In genomic region chr16:84138824-84139627, GRCh38 we compare ENCODE assay signal across 8 cellular contexts. TPM values are rescaled to one million over a fixed set of nuclear protein-coding genes. Genes with fewer than 3 reads are reported as not detected.
DNase-seq lines count a peak whose midpoint lies in the region; ATAC-seq, FAIRE-seq and TF ChIP-seq lines count a peak whose summit lies in the region.

No MANE protein-coding gene starts in this region.

- peaks cover 14 to 31% (median 18%) of the 10 kb centered on the region in 4 donors for H3K4me1 Mint-ChIP-seq in CD4-positive, alpha-beta memory T cell

- intact Hi-C loops in CD4-positive, alpha-beta memory T cell (cut with micrococcal nuclease), result no loop called here
- intact Hi-C loops in K562 (cut with micrococcal nuclease), result loop anchor here (1.0 kb wide), 1 partner anchor 23 kb away; the partner anchor contains the start of gene MBTPS1
- intact Hi-C loops in gastrocnemius medialis (cut with DNase I; ENCODE audit: low total_unique reads), result loop anchor here (5.0 kb wide), 2 partner anchors 52 to 242 kb away; partner anchors contain the start of gene MLYCD

- no peak for DNase-seq in CD4-positive, alpha-beta memory T cell
- peak; percentile 70 for DNase-seq in NCI-H2107 (lab: John Stamatoyannopoulos, UW)
- DNase-seq in K562 (ENCODE audit: extremely low read depth in 1 of 4, low spot score in 3 of 4), result peak; percentile 63 to 92 (median 76)
- peak; percentile 32 to 77 for DNase-seq in gastrocnemius medialis

- H3K9ac ChIP-seq in K562 (ENCODE audit: insufficient read depth in 1 of 2, low read depth in 2 of 2, low read length in 2 of 2), result peak overlapping the region; percentile 68 to 90; a peak in 3 of 4 replicates

- H3K4me3 ChIP-seq in CD4-positive, alpha-beta memory T cell (ENCODE audit: low read length in 2 of 2), result no peak overlapping the region
- peak overlapping the region; percentile 15; the same call in 1 of the 2 replicates for H3K4me3 ChIP-seq in K562
- peak overlapping the region; percentile 23 to 45 (median 42) for H3K4me3 ChIP-seq in gastrocnemius medialis

- H2AFZ ChIP-seq in K562 (ENCODE audit: low read depth, low read length), result peak overlapping the region; percentile 91

- peak overlapping the region in 1 of 8 donors; percentile 22 for H3K4me3 Mint-ChIP-seq in CD4-positive, alpha-beta memory T cell

- peak; percentile 71 for TF ChIP-seq POLR2A in K562 (conservative IDR thresholded peaks at IDR 0.05)
- TF ChIP-seq POLR2A in gastrocnemius medialis (IDR thresholded peaks at IDR 0.05), result peak in 1 of 2 donors; percentile 28

- H3K9me3 ChIP-seq in CD4-positive, alpha-beta memory T cell (ENCODE audit: control insufficient read depth in 1 of 2, low read length in 2 of 2), result no peaks in the 10 kb centered on the region
- H3K9me3 ChIP-seq in K562 (replicated peaks; ENCODE audit: control insufficient read depth, insufficient read depth, low read depth, low read length) (no peaks in the 10 kb centered on the region), gastrocnemius medialis (no peaks in the 10 kb centered on the region)

- WGBS in K562 (ENCODE audit: insufficient coverage, low coverage, missing lambda C conversion rate), result 4% methylated on average over 14 of the region's 14 CpGs

- TF ChIP-seq RAD21 in K562 (CRISPR knock-in tag; conservative IDR thresholded peaks at IDR 0.05 in 1 of 2, IDR thresholded peaks at IDR 0.05 in 1 of 2), result no peak; a peak in 1 of 4 replicates

- peak overlapping the region; percentile 91 for H3K4me2 ChIP-seq in K562 (ENCODE audit: insufficient read depth, low read length)

- BruUV-seq in K562 (replicated peaks; lab: Mats Ljungman, UMichigan), result TSS peak; percentile 13

- in situ Hi-C loops in K562 (cut with MboI), result no loop called here
- in situ Hi-C loops in gastrocnemius medialis (cut with MboI; ENCODE audit: low sequenced_read_pairs in 4 of 4), result no loop called here

- H3K27me3 Mint-ChIP-seq in CD4-positive, alpha-beta memory T cell, result no peaks in the 10 kb centered on the region

- no peaks in the 10 kb centered on the region for H3K9me3 Mint-ChIP-seq in CD4-positive, alpha-beta memory T cell

- no peaks in the 10 kb centered on the region for H4K20me1 ChIP-seq in K562 (replicated peaks; ENCODE audit: control insufficient read depth, insufficient read depth, low read length)

- TF ChIP-seq CTCF in K562 (IDR thresholded peaks at IDR 0.05 in 2 of 3, conservative IDR thresholded peaks at IDR 0.05 in 1 of 3; ENCODE audit: insufficient read depth in 2 of 3, low read depth in 1 of 3, low read length in 3 of 3), result peak in 1 of 3 experiments; percentile 19; a peak in 1 of 6 replicates
- TF ChIP-seq CTCF in gastrocnemius medialis (IDR thresholded peaks at IDR 0.05 in 4 of 5, conservative IDR thresholded peaks at IDR 0.05 in 1 of 5), result no peak

- ATAC-seq in GM19467 (IDR thresholded peaks at IDR 0.05; ENCODE audit: unreplicated experiment) (peak; percentile 63), K562 (peak; percentile 87), gastrocnemius medialis (peak; percentile 91 to 93), HG03342 (IDR thresholded peaks at IDR 0.05; ENCODE audit: unreplicated experiment) (no peak), GM21526 (IDR thresholded peaks at IDR 0.05; ENCODE audit: low FRiP score, unreplicated experiment) (no peak), HG02970 (IDR thresholded peaks at IDR 0.05; ENCODE audit: low FRiP score, unreplicated experiment) (no peak)

- H3K27ac ChIP-seq in CD4-positive, alpha-beta memory T cell (ENCODE audit: low read depth, low read length), result no peak overlapping the region
- peak overlapping the region; percentile 97 for H3K27ac ChIP-seq in K562 (ENCODE audit: extremely low read depth, low read depth, low read length)
- peak overlapping the region; percentile 86 to 92 (median 87) for H3K27ac ChIP-seq in gastrocnemius medialis

- H3K27ac Mint-ChIP-seq in CD4-positive, alpha-beta memory T cell, result peak overlapping the region in 4 of 7 donors; percentile 6 to 25 (median 14)

- CTCF ChIA-PET in CD4-positive, alpha-beta memory T cell (lab: Charles Lee; ENCODE audit: partially characterized antibody), result no interaction called here
- CTCF ChIA-PET in K562 (lab: Yijun Ruan, JAX; ENCODE audit: low intra/inter-chr PET ratio), result interaction anchor here (0.5 kb wide), 1 partner anchor 169 kb away, joined by 3 read pairs; no protein-coding TSS in a partner anchor

- TF ChIP-seq EP300 in K562 (IDR thresholded peaks at IDR 0.05; ENCODE audit: low read length), result peak; percentile 88

- POLR2A ChIA-PET in CD4-positive, alpha-beta memory T cell (lab: Charles Lee; ENCODE audit: partially characterized antibody), result interaction anchor here (1.9 kb wide), 1 partner anchor 22 kb away, joined by 8 read pairs; the partner anchor contains the start of gene MBTPS1
- POLR2A ChIA-PET in K562 (lab: Yijun Ruan, JAX), result interaction anchor here (0.5 to 9.6 kb wide), 12 partner anchors 11 to 182 kb away, joined by 3 to 145 read pairs (median 4); partner anchors contain the start of genes MBTPS1 and TAF1C

- peaks cover 6% of the 10 kb centered on the region for H3K4me1 ChIP-seq in CD4-positive, alpha-beta memory T cell (ENCODE audit: insufficient read depth, low read length)
- peaks cover 28 to 32% of the 10 kb centered on the region in 2 experiments for H3K4me1 ChIP-seq in K562 (replicated peaks in 1 of 2; ENCODE audit: control insufficient read depth in 2 of 2, insufficient read depth in 2 of 2, low read length in 2 of 2)
- H3K4me1 ChIP-seq in gastrocnemius medialis, result peaks cover 12 to 30% of the 10 kb centered on the region in 2 donors

- peaks cover 63% of the 10 kb centered on the region for H3K79me2 ChIP-seq in K562 (ENCODE audit: control insufficient read depth, insufficient read depth, low read length)

- FAIRE-seq in K562 (lab: Jason Lieb, UNC), result peak; percentile 96

- peaks cover 0 to 4% of the 10 kb centered on the region in 2 donors for H3K36me3 Mint-ChIP-seq in CD4-positive, alpha-beta memory T cell

- no peaks in the 10 kb centered on the region for H3K27me3 ChIP-seq in CD4-positive, alpha-beta memory T cell (ENCODE audit: insufficient read depth, low read length)
- no peaks in the 10 kb centered on the region for H3K27me3 ChIP-seq in K562 (ENCODE audit: control insufficient read depth in 2 of 2, insufficient read depth in 2 of 2, low read length in 2 of 2)
- H3K27me3 ChIP-seq in gastrocnemius medialis, result no peaks in the 10 kb centered on the region

- no peaks in the 10 kb centered on the region for H3K9me1 ChIP-seq in K562 (ENCODE audit: control insufficient read depth, insufficient read depth, low read length)

- no peaks in the 10 kb centered on the region for H3K36me3 ChIP-seq in CD4-positive, alpha-beta memory T cell (ENCODE audit: insufficient read depth, low read length)
- peaks cover 3% of the 10 kb centered on the region; the same call in 1 of the 3 replicates for H3K36me3 ChIP-seq in K562 (ENCODE audit: control insufficient read depth, insufficient read depth, low read length)
- no peaks in the 10 kb centered on the region for H3K36me3 ChIP-seq in gastrocnemius medialis

RNA-seq across cellular contexts. Expression of gene HSDL1, which starts 6.0 kb away (rescaled TPM):
- 10 to 100 TPM; 20.1 to 23.0 TPM for total RNA-seq in CD4-positive, alpha-beta memory T cell
- polyA plus RNA-seq in CD4-positive, alpha-beta memory T cell, result 10 to 100 TPM in 1 of 2 donors, 1 to 10 TPM in 1; 9.9 to 11.4 TPM
- total RNA-seq in K562 (2011; cell fraction: chromatin; rRNA removed; ENCODE audit: low replicate concordance), result 41.6 and 67.8 TPM in 2 replicates
- 17.2 and 22.9 TPM in 2 replicates for total RNA-seq in K562 (2011; cell fraction: nucleolus; rRNA removed)
- total RNA-seq in K562 (2011; cell fraction: nucleoplasm; rRNA removed), result 32.9 and 33.4 TPM in 2 replicates
- total RNA-seq in K562 (2014; rRNA removed) (19.7 and 20.5 TPM in 2 replicates), K562 (2014; rRNA removed; fragmentation: Illumina TruSeq; extraction: Trizol) (31.5 and 36.4 TPM in 2 replicates), K562 (2015; rRNA removed; fragmentation: Illumina TruSeq; extraction: Trizol) (38.6 and 39.9 TPM in 2 replicates), K562 (2021) (26.4 and 27.7 TPM in 2 replicates), gastrocnemius medialis (10 to 100 TPM; 20.2 to 26.8 (median 22.6) TPM)
- polyA plus RNA-seq in K562 (2011; rRNA removed) (41.2 and 45.7 TPM in 2 replicates), K562 (2014; fragmentation: Illumina TruSeq; extraction: Trizol) (24.1 and 26.9 TPM in 2 replicates), K562 (2014; fragmentation: Nextera tagmentation; extraction: Ambion mirVana) (10 to 100 TPM; 14.8 to 16.3 TPM), K562 (2014; rRNA removed) (25.8 and 31.0 TPM in 2 replicates)
- polyA plus RNA-seq in K562 (2011; cell fraction: cytosol; rRNA removed), result 14.2 and 29.2 TPM in 2 replicates
- polyA plus RNA-seq in K562 (2011; cell fraction: nucleus; rRNA removed), result 21.6 and 41.6 TPM in 2 replicates
- polyA plus RNA-seq in K562 (2012), result 30.0 and 50.6 TPM in 2 replicates
- polyA minus RNA-seq in K562 (2011; rRNA and poly(A)+ RNA removed), result 44.1 and 45.6 TPM in 2 replicates
- polyA minus RNA-seq in K562 (2011; cell fraction: cytosol; rRNA and poly(A)+ RNA removed), result 13.4 and 18.9 TPM in 2 replicates
- polyA minus RNA-seq in K562 (2011; cell fraction: nucleus; rRNA and poly(A)+ RNA removed), result 8.1 and 13.8 TPM in 2 replicates

RNA-seq across cellular contexts. Expression of gene DNAAF1, which starts 6.1 kb away (rescaled TPM):
- total RNA-seq in CD4-positive, alpha-beta memory T cell, result under 1 TPM in 1 of 2 experiments, not detected in 1; 0.19 TPM
- polyA plus RNA-seq in CD4-positive, alpha-beta memory T cell, result 1 to 10 TPM in 1 of 2 donors, not detected in 1; 1.2 TPM
- total RNA-seq in K562 (2011; cell fraction: chromatin; rRNA removed; ENCODE audit: low replicate concordance), result not detected in 2 replicates
- not detected in 2 replicates for total RNA-seq in K562 (2011; cell fraction: nucleolus; rRNA removed)
- total RNA-seq in K562 (2011; cell fraction: nucleoplasm; rRNA removed), result not detected in 2 replicates
- not detected in 2 replicates for total RNA-seq in K562 (2014; rRNA removed)
- not detected in 2 replicates for total RNA-seq in K562 (2014; rRNA removed; fragmentation: Illumina TruSeq; extraction: Trizol)
- not detected in 2 replicates for total RNA-seq in K562 (2015; rRNA removed; fragmentation: Illumina TruSeq; extraction: Trizol)
- total RNA-seq in K562 (2021), result not detected in 2 replicates
- polyA plus RNA-seq in K562 (2011; rRNA removed), result not detected in 2 replicates
- 0.03 TPM in 1 of 2 replicates, not detected in the other for polyA plus RNA-seq in K562 (2011; cell fraction: cytosol; rRNA removed)
- polyA plus RNA-seq in K562 (2011; cell fraction: nucleus; rRNA removed), result 0.04 and 0.20 TPM in 2 replicates
- 0.14 and 0.18 TPM in 2 replicates for polyA plus RNA-seq in K562 (2012)
- polyA plus RNA-seq in K562 (2014; fragmentation: Illumina TruSeq; extraction: Trizol), result not detected in 2 replicates
- not detected for polyA plus RNA-seq in K562 (2014; fragmentation: Nextera tagmentation; extraction: Ambion mirVana)
- 0.01 and 0.23 TPM in 2 replicates for polyA plus RNA-seq in K562 (2014; rRNA removed)
- polyA minus RNA-seq in K562 (2011; rRNA and poly(A)+ RNA removed), result not detected in 2 replicates
- polyA minus RNA-seq in K562 (2011; cell fraction: cytosol; rRNA and poly(A)+ RNA removed), result not detected in 2 replicates
- polyA minus RNA-seq in K562 (2011; cell fraction: nucleus; rRNA and poly(A)+ RNA removed), result not detected in 2 replicates
- not detected for total RNA-seq in gastrocnemius medialis

RNA-seq across cellular contexts. Expression of gene MBTPS1, which starts 22.3 kb away (rescaled TPM):
- 100 to 1,000 TPM; 137 to 140 TPM for total RNA-seq in CD4-positive, alpha-beta memory T cell
- 10 to 100 TPM; 53.9 to 61.4 TPM for polyA plus RNA-seq in CD4-positive, alpha-beta memory T cell
- total RNA-seq in K562 (2011; cell fraction: chromatin; rRNA removed; ENCODE audit: low replicate concordance), result 203 and 232 TPM in 2 replicates
- 178 and 187 TPM in 2 replicates for total RNA-seq in K562 (2011; cell fraction: nucleolus; rRNA removed)
- 182 and 207 TPM in 2 replicates for total RNA-seq in K562 (2011; cell fraction: nucleoplasm; rRNA removed)
- total RNA-seq in K562 (2014; rRNA removed), result 43.8 and 50.9 TPM in 2 replicates
- total RNA-seq in K562 (2014; rRNA removed; fragmentation: Illumina TruSeq; extraction: Trizol), result 31.7 and 32.0 TPM in 2 replicates
- 35.7 and 40.3 TPM in 2 replicates for total RNA-seq in K562 (2015; rRNA removed; fragmentation: Illumina TruSeq; extraction: Trizol)
- 46.6 and 53.9 TPM in 2 replicates for total RNA-seq in K562 (2021)
- polyA plus RNA-seq in K562 (2011; rRNA removed), result 47.5 and 57.6 TPM in 2 replicates
- 34.2 and 40.0 TPM in 2 replicates for polyA plus RNA-seq in K562 (2011; cell fraction: cytosol; rRNA removed)
- 123 and 127 TPM in 2 replicates for polyA plus RNA-seq in K562 (2011; cell fraction: nucleus; rRNA removed)
- polyA plus RNA-seq in K562 (2012), result 53.2 and 68.8 TPM in 2 replicates
- 47.5 and 50.6 TPM in 2 replicates for polyA plus RNA-seq in K562 (2014; fragmentation: Illumina TruSeq; extraction: Trizol)
- 1 to 10 TPM; 2.8 to 4.3 TPM for polyA plus RNA-seq in K562 (2014; fragmentation: Nextera tagmentation; extraction: Ambion mirVana)
- polyA plus RNA-seq in K562 (2014; rRNA removed), result 47.3 and 52.6 TPM in 2 replicates
- polyA minus RNA-seq in K562 (2011; rRNA and poly(A)+ RNA removed), result 74.1 and 90.4 TPM in 2 replicates
- polyA minus RNA-seq in K562 (2011; cell fraction: cytosol; rRNA and poly(A)+ RNA removed), result 38.7 and 55.3 TPM in 2 replicates
- 101 and 126 TPM in 2 replicates for polyA minus RNA-seq in K562 (2011; cell fraction: nucleus; rRNA and poly(A)+ RNA removed)
- 10 to 100 TPM; 28.8 to 44.3 (median 38.5) TPM for total RNA-seq in gastrocnemius medialis

RNA-seq across cellular contexts. Expression of gene TAF1C, which starts 47.8 kb away (rescaled TPM):
- total RNA-seq in CD4-positive, alpha-beta memory T cell, result 100 to 1,000 TPM in 1 of 2 experiments, 10 to 100 TPM in 1; 91.5 to 102 TPM
- 10 to 100 TPM in 1 of 2 donors, 1 to 10 TPM in 1; 4.1 to 10.9 TPM for polyA plus RNA-seq in CD4-positive, alpha-beta memory T cell
- 116 and 351 TPM in 2 replicates for total RNA-seq in K562 (2011; cell fraction: chromatin; rRNA removed; ENCODE audit: low replicate concordance)
- 244 and 250 TPM in 2 replicates for total RNA-seq in K562 (2011; cell fraction: nucleolus; rRNA removed)
- 152 and 153 TPM in 2 replicates for total RNA-seq in K562 (2011; cell fraction: nucleoplasm; rRNA removed)
- total RNA-seq in K562 (2014; rRNA removed) (26.2 and 43.0 TPM in 2 replicates), K562 (2014; rRNA removed; fragmentation: Illumina TruSeq; extraction: Trizol) (7.9 and 9.8 TPM in 2 replicates), K562 (2015; rRNA removed; fragmentation: Illumina TruSeq; extraction: Trizol) (22.3 and 23.0 TPM in 2 replicates), K562 (2021) (46.6 and 55.0 TPM in 2 replicates), gastrocnemius medialis (10 to 100 TPM in 3 of 4 donors, 1 to 10 TPM in 1; 6.8 to 35.5 (median 12.3) TPM)
- polyA plus RNA-seq in K562 (2011; rRNA removed) (16.7 and 31.2 TPM in 2 replicates), K562 (2014; fragmentation: Illumina TruSeq; extraction: Trizol) (21.0 and 35.4 TPM in 2 replicates), K562 (2014; fragmentation: Nextera tagmentation; extraction: Ambion mirVana) (1 to 10 TPM; 1.5 TPM), K562 (2014; rRNA removed) (64.8 and 74.8 TPM in 2 replicates)
- 19.9 and 24.5 TPM in 2 replicates for polyA plus RNA-seq in K562 (2011; cell fraction: cytosol; rRNA removed)
- polyA plus RNA-seq in K562 (2011; cell fraction: nucleus; rRNA removed), result 377 and 587 TPM in 2 replicates
- 49.7 and 55.2 TPM in 2 replicates for polyA plus RNA-seq in K562 (2012)
- polyA minus RNA-seq in K562 (2011; rRNA and poly(A)+ RNA removed), result 15.9 and 16.8 TPM in 2 replicates
- polyA minus RNA-seq in K562 (2011; cell fraction: cytosol; rRNA and poly(A)+ RNA removed), result 12.5 and 15.9 TPM in 2 replicates
- 100 and 102 TPM in 2 replicates for polyA minus RNA-seq in K562 (2011; cell fraction: nucleus; rRNA and poly(A)+ RNA removed)

RNA-seq across cellular contexts. Expression of gene ADAD2, which starts 51.9 kb away (rescaled TPM):
- total RNA-seq in CD4-positive, alpha-beta memory T cell, result not detected
- polyA plus RNA-seq in CD4-positive, alpha-beta memory T cell, result not detected
- not detected in 2 replicates for total RNA-seq in K562 (2011; cell fraction: chromatin; rRNA removed; ENCODE audit: low replicate concordance)
- not detected in 2 replicates for total RNA-seq in K562 (2011; cell fraction: nucleolus; rRNA removed)
- not detected in 2 replicates for total RNA-seq in K562 (2011; cell fraction: nucleoplasm; rRNA removed)
- total RNA-seq in K562 (2014; rRNA removed), result not detected in 2 replicates
- total RNA-seq in K562 (2014; rRNA removed; fragmentation: Illumina TruSeq; extraction: Trizol), result not detected in 2 replicates
- total RNA-seq in K562 (2015; rRNA removed; fragmentation: Illumina TruSeq; extraction: Trizol), result not detected in 2 replicates
- total RNA-seq in K562 (2021), result not detected in 2 replicates
- polyA plus RNA-seq in K562 (2011; rRNA removed), result not detected in 2 replicates
- polyA plus RNA-seq in K562 (2011; cell fraction: cytosol; rRNA removed), result not detected in 2 replicates
- not detected in 2 replicates for polyA plus RNA-seq in K562 (2011; cell fraction: nucleus; rRNA removed)
- polyA plus RNA-seq in K562 (2012), result not detected in 2 replicates
- not detected in 2 replicates for polyA plus RNA-seq in K562 (2014; fragmentation: Illumina TruSeq; extraction: Trizol)
- not detected for polyA plus RNA-seq in K562 (2014; fragmentation: Nextera tagmentation; extraction: Ambion mirVana)
- 0.07 TPM in 1 of 2 replicates, not detected in the other for polyA plus RNA-seq in K562 (2014; rRNA removed)
- not detected in 2 replicates for polyA minus RNA-seq in K562 (2011; rRNA and poly(A)+ RNA removed)
- not detected in 2 replicates for polyA minus RNA-seq in K562 (2011; cell fraction: cytosol; rRNA and poly(A)+ RNA removed)
- polyA minus RNA-seq in K562 (2011; cell fraction: nucleus; rRNA and poly(A)+ RNA removed), result not detected in 2 replicates
- total RNA-seq in gastrocnemius medialis, result not detected

Comparison
In these comparisons a context has a peak if more than half of its experiments do, and no peak if none do; other contexts are left out.
1. DNase-seq: peak in NCI-H2107 (single experiment), K562 (4 of 4) and gastrocnemius medialis (2 of 2); none in CD4-positive, alpha-beta memory T cell (0 of 5).
2. H3K4me3 ChIP-seq: peak in K562 (single experiment) and gastrocnemius medialis (4 of 4); none in CD4-positive, alpha-beta memory T cell (0 of 2).
3. ATAC-seq: peak in GM19467 (single experiment), K562 (single experiment) and gastrocnemius medialis (2 of 2); none in HG03342 (single experiment), GM21526 (single experiment) and HG02970 (single experiment).